ENCODE assay signal across 15 cellular contexts in the genomic region with DNA sequence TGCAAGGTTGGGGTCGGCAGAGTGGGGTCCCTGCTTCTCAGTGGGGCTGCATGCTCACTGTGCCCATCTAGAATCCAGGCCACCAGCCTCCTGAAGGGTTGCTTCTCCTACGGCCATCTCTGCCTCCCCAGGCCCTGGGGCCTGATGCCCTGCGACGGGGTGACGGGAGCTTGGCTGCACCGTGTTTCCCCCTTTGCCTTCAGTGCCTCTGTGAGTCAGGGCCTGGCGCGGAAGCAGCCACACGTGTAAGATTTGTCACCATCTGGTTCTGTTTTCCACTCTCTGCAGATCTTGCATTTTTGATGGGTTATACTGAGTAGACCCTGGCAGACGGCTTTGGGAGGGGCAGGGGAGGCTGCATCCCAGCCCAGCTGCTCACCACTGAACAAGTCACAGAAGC. TPM values are rescaled to one million over a fixed set of nuclear protein-coding genes. Genes with fewer than 3 reads are reported as not detected.
DNase-seq lines count a peak whose midpoint lies in the region; ATAC-seq and TF ChIP-seq lines count a peak whose summit lies in the region.
"Had no signal": no experiment of that assay in that cellular context is flagged by ENCODE, and none has a peak within 500 bp of the region (broad histone marks: within the 10 kb centered on the region; RNA-seq: fewer than 3 reads in every experiment).

No MANE protein-coding gene starts in this region.

- H3K27me3 ChIP-seq in osteoblast (ENCODE audit: insufficient read depth, low read length) (no peaks in the 10 kb centered on the region), vagina (no peaks in the 10 kb centered on the region)

- TF ChIP-seq CTCF in osteoblast (IDR thresholded peaks at IDR 0.05; ENCODE audit: extremely low read depth, low read depth, low read length) (no peak), vagina (IDR thresholded peaks at IDR 0.05) (no peak)

- TF ChIP-seq POLR2A in vagina (IDR thresholded peaks at IDR 0.05) = no peak

- H3K36me3 ChIP-seq in osteoblast (ENCODE audit: insufficient read depth, low read length) (peaks cover 3% of the 10 kb centered on the region), vagina (no peaks in the 10 kb centered on the region)

- no peaks in the 10 kb centered on the region for H3K36me3 Mint-ChIP-seq in activated T-helper 2 cell treated with anti-CD3 and anti-CD28 coated beads, Interferon-gamma antibody, Interleukin-2, Interleukin-4, amounts not matched to agents 10 μg/mL and 5 μg/mL and 100 μg/mL, durations not matched to agents 14 hours and 24 hours and 36 hours (ENCODE audit: low read depth)

- no peaks in the 10 kb centered on the region for H3K9me3 Mint-ChIP-seq in activated T-helper 2 cell treated with anti-CD3 and anti-CD28 coated beads, Interferon-gamma antibody, Interleukin-2, Interleukin-4, amounts not matched to agents 10 μg/mL and 5 μg/mL and 100 μg/mL, durations not matched to agents 14 hours and 24 hours and 36 hours
- H3K9me3 Mint-ChIP-seq: CD4-positive, alpha-beta T cell; central memory CD8-positive, alpha-beta T cell had no signal

- H3K27me3 Mint-ChIP-seq in activated T-helper 2 cell treated with anti-CD3 and anti-CD28 coated beads, Interferon-gamma antibody, Interleukin-2, Interleukin-4, amounts not matched to agents 10 μg/mL and 5 μg/mL and 100 μg/mL, durations not matched to agents 14 hours and 24 hours and 36 hours (ENCODE audit: low read depth) = peaks cover 5% of the 10 kb centered on the region

- no peak overlapping the region for H2AFZ ChIP-seq in osteoblast (ENCODE audit: low read length)

- H3K4me1 ChIP-seq in osteoblast (ENCODE audit: insufficient read depth, low read length) (no peaks in the 10 kb centered on the region), vagina (peaks cover 13% of the 10 kb centered on the region)

- H3K9me3 ChIP-seq in osteoblast (ENCODE audit: low read depth, low read length) (no peaks in the 10 kb centered on the region), vagina (no peaks in the 10 kb centered on the region)

- no peak overlapping the region for H3K4me3 Mint-ChIP-seq in activated T-helper 2 cell treated with anti-CD3 and anti-CD28 coated beads, Interferon-gamma antibody, Interleukin-2, Interleukin-4, amounts not matched to agents 10 μg/mL and 5 μg/mL and 100 μg/mL, durations not matched to agents 14 hours and 24 hours and 36 hours (ENCODE audit: low read depth)
- H3K4me3 Mint-ChIP-seq: CD4-positive, alpha-beta T cell; central memory CD8-positive, alpha-beta T cell had no signal

- H3K4me1 Mint-ChIP-seq in activated T-helper 2 cell treated with anti-CD3 and anti-CD28 coated beads, Interferon-gamma antibody, Interleukin-2, Interleukin-4, amounts not matched to agents 10 μg/mL and 5 μg/mL and 100 μg/mL, durations not matched to agents 14 hours and 24 hours and 36 hours (ENCODE audit: low read depth) = peaks cover 17% of the 10 kb centered on the region

- DNase-seq in EL = peak; percentile 81
- DNase-seq in NCI-H82 (lab: John Stamatoyannopoulos, UW) = peak; percentile 90
- DNase-seq in fibroblast of peridontal ligament (ENCODE audit: extremely low read depth) = peak; percentile 89
- DNase-seq in osteoblast (ENCODE audit: insufficient read length, low spot score, missing footprints) = peak; percentile 95
- DNase-seq in activated T-helper 2 cell treated with anti-CD3 and anti-CD28 coated beads, Interferon-gamma antibody, Interleukin-2, Interleukin-4, amounts not matched to agents 10 μg/mL and 5 μg/mL and 100 μg/mL, durations not matched to agents 14 hours and 24 hours and 36 hours (ENCODE audit: low spot score) = no peak
- DNase-seq in vagina (ENCODE audit: extremely low spot score in 2 of 2) = no peak
- no peak for DNase-seq in SK-N-DZ (ENCODE audit: low spot score)
- DNase-seq: activated naive CD4-positive, alpha-beta T cell treated with Interleukin-2 at 50 U/mL for 16 hours; CD4-positive, alpha-beta T cell; erythroblast; H7; stimulated activated naive CD8-positive, alpha-beta T cell treated with anti-CD3 and anti-CD28 coated beads, Interleukin-15, Interleukin-2, amounts not matched to agents 100 U/mL and 50 U/mL, for 24 hours had no signal

- H3K4me3 ChIP-seq in osteoblast (ENCODE audit: insufficient read depth, low read length) (no peak overlapping the region), vagina (no peak overlapping the region)

- ATAC-seq in HG02798 (IDR thresholded peaks at IDR 0.05; ENCODE audit: poor library complexity, unreplicated experiment) = no peak
- ATAC-seq: stimulated activated naive CD8-positive, alpha-beta T cell treated with anti-CD3 and anti-CD28 coated beads, Interleukin-15, Interleukin-2, amounts not matched to agents 100 U/mL and 50 U/mL, for 24 hours had no signal

- H3K4me2 ChIP-seq in osteoblast (ENCODE audit: insufficient read depth, low read length) = no peak overlapping the region

- H3K27ac ChIP-seq in osteoblast (ENCODE audit: low read depth, low read length) (no peak overlapping the region), vagina (no peak overlapping the region)

- no peak overlapping the region for H3K27ac Mint-ChIP-seq in activated T-helper 2 cell treated with anti-CD3 and anti-CD28 coated beads, Interferon-gamma antibody, Interleukin-2, Interleukin-4, amounts not matched to agents 10 μg/mL and 5 μg/mL and 100 μg/mL, durations not matched to agents 14 hours and 24 hours and 36 hours
- H3K27ac Mint-ChIP-seq: CD4-positive, alpha-beta T cell had no signal

- H3K79me2 ChIP-seq in osteoblast (ENCODE audit: insufficient read depth, low read length) = no peaks in the 10 kb centered on the region

- intact Hi-C loops in activated T-helper 2 cell treated with anti-CD3 and anti-CD28 coated beads, Interferon-gamma antibody, Interleukin-2, Interleukin-4, amounts not matched to agents 10 μg/mL and 5 μg/mL and 100 μg/mL, durations not matched to agents 14 hours and 24 hours and 36 hours (cut with micrococcal nuclease) = no loop called here
- intact Hi-C loops in vagina (cut with DNase I) = no loop called here

- no peaks in the 10 kb centered on the region for H4K20me1 ChIP-seq in osteoblast (ENCODE audit: insufficient read depth, low read length)

RNA-seq across cellular contexts. Expression of gene ADAMTS14, which starts 7.2 kb away (rescaled TPM):
- total RNA-seq in osteoblast = 2.4 and 2.9 TPM in 2 replicates
- 0.39 and 0.46 TPM in 2 replicates for total RNA-seq in activated T-helper 2 cell treated with anti-CD3 and anti-CD28 coated beads, Interferon-gamma antibody, Interleukin-2, Interleukin-4, amounts not matched to agents 10 μg/mL and 5 μg/mL and 100 μg/mL, durations not matched to agents 14 hours and 24 hours and 36 hours
- not detected for total RNA-seq in vagina
- polyA plus RNA-seq in SK-N-DZ (2014; cell fraction: cytosol; rRNA removed) = 0.19 TPM in 1 of 2 replicates, not detected in the other
- 0.38 and 0.44 TPM in 2 replicates for polyA plus RNA-seq in SK-N-DZ (2014; cell fraction: nucleus; rRNA removed)
- total RNA-seq: CD4-positive, alpha-beta T cell; MCF 10A had no signal

Comparison
In these comparisons a context has a peak if more than half of its experiments do, and no peak if none do; other contexts are left out.
1. DNase-seq: peak in EL (single experiment), NCI-H82 (single experiment), fibroblast of peridontal ligament (single experiment) and osteoblast (single experiment); none in activated T-helper 2 cell treated with anti-CD3 and anti-CD28 coated beads, Interferon-gamma antibody, Interleukin-2, Interleukin-4, amounts not matched to agents 10 μg/mL and 5 μg/mL and 100 μg/mL, durations not matched to agents 14 hours and 24 hours and 36 hours (single experiment), vagina (0 of 2) and SK-N-DZ (single experiment).